15 cellular contexts compared by ENCODE assay signal in the genomic region with DNA sequence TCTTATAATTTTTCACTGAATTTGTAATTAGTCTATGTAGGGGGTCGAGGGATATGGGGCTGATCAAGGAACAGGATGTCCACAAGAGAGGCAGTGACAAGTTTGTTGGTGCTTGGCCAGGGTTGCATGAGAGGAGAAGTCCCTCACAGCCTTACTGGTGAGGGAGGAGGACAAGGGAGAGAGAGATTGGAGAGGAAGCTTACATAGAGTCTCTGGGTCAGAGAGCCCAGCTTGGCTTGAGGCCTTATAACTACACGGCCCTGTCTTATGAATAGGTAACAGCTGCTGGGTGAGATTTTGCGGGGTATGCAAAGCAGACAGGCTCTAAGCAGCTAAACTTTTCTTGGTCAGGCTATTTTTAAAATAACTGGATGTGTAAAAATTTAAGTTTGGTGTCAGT. TPM values are rescaled to one million over a fixed set of nuclear protein-coding genes. Genes with fewer than 3 reads are reported as not detected.
DNase-seq lines count a peak whose midpoint lies in the region; ATAC-seq and TF ChIP-seq lines count a peak whose summit lies in the region.
"Had no signal": no experiment of that assay in that cellular context is flagged by ENCODE, and none has a peak within 500 bp of the region (broad histone marks: within the 10 kb centered on the region; RNA-seq: fewer than 3 reads in every experiment).

No MANE protein-coding gene starts in this region.

- H3K4me1 Mint-ChIP-seq in activated T-helper 17 cell treated with anti-CD3 and anti-CD28 coated beads, Interleukin-2, amount 50 U/mL, for 72 hours: no peaks in the 10 kb centered on the region
- H3K4me1 Mint-ChIP-seq in osteocyte (ENCODE audit: unreplicated experiment): no peaks in the 10 kb centered on the region
- H3K4me1 Mint-ChIP-seq: nephron progenitor cell had no signal

- intact Hi-C loops in vagina (cut with DNase I): loop anchor here (10.0 kb wide), 1 partner anchor 397 kb away; a partner anchor contains a TSS

- no peaks in the 10 kb centered on the region for H3K36me3 ChIP-seq in vagina

- ATAC-seq in GM19452 (IDR thresholded peaks at IDR 0.05; ENCODE audit: unreplicated experiment) (peak; percentile 93), HG02981 (IDR thresholded peaks at IDR 0.05; ENCODE audit: unreplicated experiment) (peak; percentile 93)
- ATAC-seq in activated T-helper 17 cell treated with anti-CD3 and anti-CD28 coated beads, Interleukin-2, amount 50 U/mL, for 72 hours (replicated peaks): no peak
- ATAC-seq: activated CD8-positive, alpha-beta T cell treated with anti-CD3 and anti-CD28 coated beads, Interleukin-2, amount 10 ng/mL, durations not matched to agents 7 days and 5 days had no signal

- no peak for TF ChIP-seq CTCF in GM10266 (IDR thresholded peaks at IDR 0.05; ENCODE audit: control insufficient read depth, insufficient read depth, low read depth, missing control alignments)
- no peak for TF ChIP-seq CTCF in osteocyte (IDR thresholded peaks at IDR 0.05)
- no peak for TF ChIP-seq CTCF in vagina (IDR thresholded peaks at IDR 0.05)

- no peak overlapping the region for H3K4me3 Mint-ChIP-seq in activated T-helper 17 cell treated with anti-CD3 and anti-CD28 coated beads, Interleukin-2, amount 50 U/mL, for 72 hours
- no peak overlapping the region for H3K4me3 Mint-ChIP-seq in osteocyte (ENCODE audit: unreplicated experiment)
- H3K4me3 Mint-ChIP-seq: activated CD8-positive, alpha-beta T cell treated with anti-CD3 and anti-CD28 coated beads, Interleukin-2, amount 10 ng/mL, durations not matched to agents 7 days and 5 days; brain; nephron progenitor cell had no signal

- no peaks in the 10 kb centered on the region for H3K36me3 Mint-ChIP-seq in activated T-helper 17 cell treated with anti-CD3 and anti-CD28 coated beads, Interleukin-2, amount 50 U/mL, for 72 hours (ENCODE audit: low read depth)
- H3K36me3 Mint-ChIP-seq in osteocyte (ENCODE audit: unreplicated experiment): no peaks in the 10 kb centered on the region
- H3K36me3 Mint-ChIP-seq: brain had no signal

- peaks cover 5% of the 10 kb centered on the region for H3K27me3 Mint-ChIP-seq in activated T-helper 17 cell treated with anti-CD3 and anti-CD28 coated beads, Interleukin-2, amount 50 U/mL, for 72 hours
- H3K27me3 Mint-ChIP-seq in osteocyte (ENCODE audit: unreplicated experiment): peaks cover 28% of the 10 kb centered on the region

- H3K27ac ChIP-seq in vagina: no peak overlapping the region
- H3K27ac ChIP-seq: RWPE1 had no signal

- no peak for TF ChIP-seq POLR2A in vagina (IDR thresholded peaks at IDR 0.05)

- DNase-seq in GM10266 (ENCODE audit: extremely low spot score) (peak; percentile 22), RPMI8226 (peak; percentile 3), anterior cingulate cortex (lab: John Stamatoyannopoulos, UW) (no peak), osteocyte (ENCODE audit: extremely low spot score, unreplicated experiment) (no peak), vagina (ENCODE audit: extremely low spot score in 2 of 2) (no peak)
- DNase-seq: activated CD8-positive, alpha-beta T cell treated with anti-CD3 and anti-CD28 coated beads, Interleukin-2, amount 10 ng/mL, durations not matched to agents 7 days and 5 days; AML-193; head of caudate nucleus; NCI-H1092; nephron progenitor cell had no signal

- no peak overlapping the region for H3K4me3 ChIP-seq in vagina

- no peaks in the 10 kb centered on the region for H3K9me3 Mint-ChIP-seq in activated T-helper 17 cell treated with anti-CD3 and anti-CD28 coated beads, Interleukin-2, amount 50 U/mL, for 72 hours
- H3K9me3 Mint-ChIP-seq in osteocyte (ENCODE audit: unreplicated experiment): no peaks in the 10 kb centered on the region

- H3K4me1 ChIP-seq in vagina: no peaks in the 10 kb centered on the region

- no peak overlapping the region for H3K27ac Mint-ChIP-seq in activated T-helper 17 cell treated with anti-CD3 and anti-CD28 coated beads, Interleukin-2, amount 50 U/mL, for 72 hours
- no peak overlapping the region for H3K27ac Mint-ChIP-seq in osteocyte (ENCODE audit: unreplicated experiment)
- H3K27ac Mint-ChIP-seq: activated CD8-positive, alpha-beta T cell treated with anti-CD3 and anti-CD28 coated beads, Interleukin-2, amount 10 ng/mL, durations not matched to agents 7 days and 5 days; brain; nephron progenitor cell had no signal

- H3K27me3 ChIP-seq in vagina: no peaks in the 10 kb centered on the region

- no peaks in the 10 kb centered on the region for H3K9me3 ChIP-seq in vagina

RNA-seq across cellular contexts. Expression of a gene that starts 37.9 kb away (rescaled TPM):
- total RNA-seq in activated T-helper 17 cell treated with anti-CD3 and anti-CD28 coated beads, Interleukin-2, amount 50 U/mL, for 72 hours: 10 to 100 TPM; 50.8 to 71.4 TPM
- total RNA-seq in osteocyte: 35.0 and 36.1 TPM in 2 replicates
- total RNA-seq in vagina: 34.4 TPM

Comparison
In these comparisons a context has a peak if more than half of its experiments do, and no peak if none do; other contexts are left out.
1. DNase-seq: peak in GM10266 (single experiment) and RPMI8226 (single experiment); none in anterior cingulate cortex (0 of 58), osteocyte (single experiment) and vagina (0 of 2).